ENCODE assay signal across 1 cellular context in the genomic region with DNA sequence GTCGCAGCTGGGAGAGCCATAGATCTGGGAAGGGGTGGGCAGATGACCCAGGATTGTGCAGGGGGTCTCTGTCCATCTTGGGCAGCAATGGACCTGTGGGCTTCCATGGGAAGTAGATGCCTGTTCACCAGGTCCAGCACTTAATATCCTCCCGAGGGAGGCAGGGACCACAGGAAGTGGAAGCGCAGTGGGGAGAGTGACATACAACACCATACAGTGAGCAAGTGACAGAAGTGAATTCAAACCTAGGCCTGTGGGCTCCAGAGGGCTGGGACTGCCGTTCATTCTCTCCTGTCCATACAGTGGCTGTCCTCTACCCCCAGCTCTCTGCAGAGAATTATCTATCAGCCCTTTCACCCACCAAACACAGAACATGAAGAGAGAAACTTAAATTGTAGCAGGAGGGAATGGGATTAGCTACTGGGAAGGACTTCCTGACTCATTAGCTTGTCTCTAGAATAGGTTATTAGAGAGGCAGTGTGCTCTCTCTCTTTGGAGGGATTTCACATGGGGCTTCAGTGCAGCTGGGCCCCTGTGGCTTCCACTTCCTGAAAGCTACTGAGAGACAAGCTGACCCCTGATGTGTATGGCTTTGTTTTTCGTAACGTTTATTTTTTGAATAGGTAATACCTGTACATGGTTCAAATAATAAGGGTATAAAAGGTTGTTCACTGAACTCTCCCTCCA.
TF ChIP-seq lines count a peak whose summit lies in the region.

No MANE protein-coding gene starts in this region.

TF ChIP-seq in HepG2, 621 proteins besides CTCF, POLR2A, EP300 and RAD21:
- no peak for TF ChIP-seq RFX1 (IDR thresholded peaks at IDR 0.05)
- no peak for TF ChIP-seq ZNF556 (CRISPR knock-in tag; IDR thresholded peaks at IDR 0.05; ENCODE audit: borderline replicate concordance)
- no peak for TF ChIP-seq SOX6 (IDR thresholded peaks at IDR 0.05)
- TF ChIP-seq SOX6 (CRISPR knock-in tag; IDR thresholded peaks at IDR 0.05), result no peak
- no peak for TF ChIP-seq SOX13 (IDR thresholded peaks at IDR 0.05)
- TF ChIP-seq SOX13 (CRISPR knock-in tag; conservative IDR thresholded peaks at IDR 0.05 in 1 of 2, IDR thresholded peaks at IDR 0.05 in 1 of 2), result no peak
- no peak for TF ChIP-seq MED8 (CRISPR knock-in tag; IDR thresholded peaks at IDR 0.05; ENCODE audit: insufficient replicate concordance)
- TF ChIP-seq, protein P1, sequence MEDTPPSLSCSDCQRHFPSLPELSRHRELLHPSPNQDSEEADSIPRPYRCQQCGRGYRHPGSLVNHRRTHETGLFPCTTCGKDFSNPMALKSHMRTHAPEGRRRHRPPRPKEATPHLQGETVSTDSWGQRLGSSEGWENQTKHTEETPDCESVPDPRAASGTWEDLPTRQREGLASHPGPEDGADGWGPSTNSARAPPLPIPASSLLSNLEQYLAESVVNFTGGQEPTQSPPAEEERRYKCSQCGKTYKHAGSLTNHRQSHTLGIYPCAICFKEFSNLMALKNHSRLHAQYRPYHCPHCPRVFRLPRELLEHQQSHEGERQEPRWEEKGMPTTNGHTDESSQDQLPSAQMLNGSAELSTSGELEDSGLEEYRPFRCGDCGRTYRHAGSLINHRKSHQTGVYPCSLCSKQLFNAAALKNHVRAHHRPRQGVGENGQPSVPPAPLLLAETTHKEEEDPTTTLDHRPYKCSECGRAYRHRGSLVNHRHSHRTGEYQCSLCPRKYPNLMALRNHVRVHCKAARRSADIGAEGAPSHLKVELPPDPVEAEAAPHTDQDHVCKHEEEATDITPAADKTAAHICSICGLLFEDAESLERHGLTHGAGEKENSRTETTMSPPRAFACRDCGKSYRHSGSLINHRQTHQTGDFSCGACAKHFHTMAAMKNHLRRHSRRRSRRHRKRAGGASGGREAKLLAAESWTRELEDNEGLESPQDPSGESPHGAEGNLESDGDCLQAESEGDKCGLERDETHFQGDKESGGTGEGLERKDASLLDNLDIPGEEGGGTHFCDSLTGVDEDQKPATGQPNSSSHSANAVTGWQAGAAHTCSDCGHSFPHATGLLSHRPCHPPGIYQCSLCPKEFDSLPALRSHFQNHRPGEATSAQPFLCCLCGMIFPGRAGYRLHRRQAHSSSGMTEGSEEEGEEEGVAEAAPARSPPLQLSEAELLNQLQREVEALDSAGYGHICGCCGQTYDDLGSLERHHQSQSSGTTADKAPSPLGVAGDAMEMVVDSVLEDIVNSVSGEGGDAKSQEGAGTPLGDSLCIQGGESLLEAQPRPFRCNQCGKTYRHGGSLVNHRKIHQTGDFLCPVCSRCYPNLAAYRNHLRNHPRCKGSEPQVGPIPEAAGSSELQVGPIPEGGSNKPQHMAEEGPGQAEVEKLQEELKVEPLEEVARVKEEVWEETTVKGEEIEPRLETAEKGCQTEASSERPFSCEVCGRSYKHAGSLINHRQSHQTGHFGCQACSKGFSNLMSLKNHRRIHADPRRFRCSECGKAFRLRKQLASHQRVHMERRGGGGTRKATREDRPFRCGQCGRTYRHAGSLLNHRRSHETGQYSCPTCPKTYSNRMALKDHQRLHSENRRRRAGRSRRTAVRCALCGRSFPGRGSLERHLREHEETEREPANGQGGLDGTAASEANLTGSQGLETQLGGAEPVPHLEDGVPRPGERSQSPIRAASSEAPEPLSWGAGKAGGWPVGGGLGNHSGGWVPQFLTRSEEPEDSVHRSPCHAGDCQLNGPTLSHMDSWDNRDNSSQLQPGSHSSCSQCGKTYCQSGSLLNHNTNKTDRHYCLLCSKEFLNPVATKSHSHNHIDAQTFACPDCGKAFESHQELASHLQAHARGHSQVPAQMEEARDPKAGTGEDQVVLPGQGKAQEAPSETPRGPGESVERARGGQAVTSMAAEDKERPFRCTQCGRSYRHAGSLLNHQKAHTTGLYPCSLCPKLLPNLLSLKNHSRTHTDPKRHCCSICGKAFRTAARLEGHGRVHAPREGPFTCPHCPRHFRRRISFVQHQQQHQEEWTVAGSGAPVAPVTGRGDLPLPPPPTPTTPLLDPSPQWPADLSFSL (CRISPR knock-in tag; IDR thresholded peaks at IDR 0.05), result no peak
- TF ChIP-seq MTF2 (CRISPR knock-in tag; IDR thresholded peaks at IDR 0.05; ENCODE audit: borderline replicate concordance), result no peak
- TF ChIP-seq ZNF850 (CRISPR knock-in tag; conservative IDR thresholded peaks at IDR 0.05), result no peak
- TF ChIP-seq NFRKB (IDR thresholded peaks at IDR 0.05), result no peak
- TF ChIP-seq, protein P2, sequence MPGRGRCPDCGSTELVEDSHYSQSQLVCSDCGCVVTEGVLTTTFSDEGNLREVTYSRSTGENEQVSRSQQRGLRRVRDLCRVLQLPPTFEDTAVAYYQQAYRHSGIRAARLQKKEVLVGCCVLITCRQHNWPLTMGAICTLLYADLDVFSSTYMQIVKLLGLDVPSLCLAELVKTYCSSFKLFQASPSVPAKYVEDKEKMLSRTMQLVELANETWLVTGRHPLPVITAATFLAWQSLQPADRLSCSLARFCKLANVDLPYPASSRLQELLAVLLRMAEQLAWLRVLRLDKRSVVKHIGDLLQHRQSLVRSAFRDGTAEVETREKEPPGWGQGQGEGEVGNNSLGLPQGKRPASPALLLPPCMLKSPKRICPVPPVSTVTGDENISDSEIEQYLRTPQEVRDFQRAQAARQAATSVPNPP (CRISPR knock-in tag; IDR thresholded peaks at IDR 0.05), result no peak
- TF ChIP-seq MEF2D (CRISPR knock-in tag; IDR thresholded peaks at IDR 0.05), result no peak
- TF ChIP-seq, protein P3, sequence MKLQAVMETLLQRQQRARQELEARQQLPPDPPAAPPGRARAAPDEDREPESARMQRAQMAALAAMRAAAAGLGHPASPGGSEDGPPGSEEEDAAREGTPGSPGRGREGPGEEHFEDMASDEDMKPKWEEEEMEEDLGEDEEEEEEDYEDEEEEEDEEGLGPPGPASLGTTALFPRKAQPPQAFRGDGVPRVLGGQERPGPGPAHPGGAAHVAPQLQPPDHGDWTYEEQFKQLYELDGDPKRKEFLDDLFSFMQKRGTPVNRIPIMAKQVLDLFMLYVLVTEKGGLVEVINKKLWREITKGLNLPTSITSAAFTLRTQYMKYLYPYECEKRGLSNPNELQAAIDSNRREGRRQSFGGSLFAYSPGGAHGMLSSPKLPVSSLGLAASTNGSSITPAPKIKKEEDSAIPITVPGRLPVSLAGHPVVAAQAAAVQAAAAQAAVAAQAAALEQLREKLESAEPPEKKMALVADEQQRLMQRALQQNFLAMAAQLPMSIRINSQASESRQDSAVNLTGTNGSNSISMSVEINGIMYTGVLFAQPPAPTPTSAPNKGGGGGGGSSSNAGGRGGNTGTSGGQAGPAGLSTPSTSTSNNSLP (IDR thresholded peaks at IDR 0.05; ENCODE audit: low read depth, low read length), result no peak
- no peak for TF ChIP-seq ERF (CRISPR knock-in tag; IDR thresholded peaks at IDR 0.05)
- TF ChIP-seq ZBTB38 (CRISPR knock-in tag; IDR thresholded peaks at IDR 0.05), result no peak
- TF ChIP-seq FOXJ3 (CRISPR knock-in tag; IDR thresholded peaks at IDR 0.05; ENCODE audit: borderline replicate concordance), result no peak
- TF ChIP-seq, protein P4, sequence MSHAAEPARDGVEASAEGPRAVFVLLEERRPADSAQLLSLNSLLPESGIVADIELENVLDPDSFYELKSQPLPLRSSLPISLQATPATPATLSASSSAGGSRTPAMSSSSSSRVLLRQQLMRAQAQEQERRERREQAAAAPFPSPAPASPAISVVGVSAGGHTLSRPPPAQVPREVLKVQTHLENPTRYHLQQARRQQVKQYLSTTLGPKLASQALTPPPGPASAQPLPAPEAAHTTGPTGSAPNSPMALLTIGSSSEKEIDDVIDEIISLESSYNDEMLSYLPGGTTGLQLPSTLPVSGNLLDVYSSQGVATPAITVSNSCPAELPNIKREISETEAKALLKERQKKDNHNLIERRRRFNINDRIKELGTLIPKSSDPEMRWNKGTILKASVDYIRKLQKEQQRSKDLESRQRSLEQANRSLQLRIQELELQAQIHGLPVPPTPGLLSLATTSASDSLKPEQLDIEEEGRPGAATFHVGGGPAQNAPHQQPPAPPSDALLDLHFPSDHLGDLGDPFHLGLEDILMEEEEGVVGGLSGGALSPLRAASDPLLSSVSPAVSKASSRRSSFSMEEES (CRISPR knock-in tag; IDR thresholded peaks at IDR 0.05), result no peak
- TF ChIP-seq IKZF4 (CRISPR knock-in tag; IDR thresholded peaks at IDR 0.05; ENCODE audit: borderline replicate concordance, low read depth, not compliant biosample characterization), result no peak
- no peak for TF ChIP-seq KDM2A (CRISPR knock-in tag; IDR thresholded peaks at IDR 0.05; ENCODE audit: borderline replicate concordance, low read depth)
- TF ChIP-seq DNMT3B (CRISPR knock-in tag; conservative IDR thresholded peaks at IDR 0.05), result no peak
TF ChIP-seq in HepG2: peak in this region for 0.
